Comparison of ENCODE assay signal across 20 cellular contexts in genomic region chr1:2981388-2981787, GRCh38. TPM values are rescaled to one million over a fixed set of nuclear protein-coding genes. Genes with fewer than 3 reads are reported as not detected.
"Had no signal": no experiment of that assay in that cellular context is flagged by ENCODE, and none has a peak within 500 bp of the region (broad histone marks: within the 10 kb centered on the region; RNA-seq: fewer than 3 reads in every experiment).

No MANE protein-coding gene starts in this region.

- H3K4me3 Mint-ChIP-seq: activated CD4-positive, alpha-beta memory T cell treated with anti-CD3 and anti-CD28 coated beads, Interleukin-2, amount 10 ng/mL, durations not matched to agents 7 days and 5 days; activated CD8-positive, alpha-beta memory T cell treated with anti-CD3 and anti-CD28 coated beads, Interleukin-2, amount 10 ng/mL, durations not matched to agents 7 days and 5 days; activated naive CD8-positive, alpha-beta T cell; effector memory CD8-positive, alpha-beta T cell; nephron had no signal

- H3K27me3 ChIP-seq: cardiac muscle cell had no signal

- H3K9me3 ChIP-seq: esophagus squamous epithelium, lower lobe of right lung, suprapubic skin had no signal

- H3K27ac ChIP-seq: cardiac muscle cell, esophagus squamous epithelium, lower lobe of right lung, suprapubic skin had no signal

- H3K4me3 ChIP-seq: cardiac muscle cell, esophagus squamous epithelium, lower lobe of right lung, suprapubic skin had no signal

- H3K27ac Mint-ChIP-seq: activated CD4-positive, alpha-beta memory T cell treated with anti-CD3 and anti-CD28 coated beads, Interleukin-2, amount 10 ng/mL, durations not matched to agents 7 days and 5 days; activated CD8-positive, alpha-beta memory T cell treated with anti-CD3 and anti-CD28 coated beads, Interleukin-2, amount 10 ng/mL, durations not matched to agents 7 days and 5 days; activated naive CD8-positive, alpha-beta T cell; activated T-helper 2 cell treated with anti-CD3 and anti-CD28 coated beads, Interferon-gamma antibody, Interleukin-2, Interleukin-4, amounts not matched to agents 10 μg/mL and 5 μg/mL and 100 μg/mL, durations not matched to agents 14 hours and 24 hours and 36 hours; effector memory CD8-positive, alpha-beta T cell; nephron had no signal

- H3K36me3 Mint-ChIP-seq: activated CD8-positive, alpha-beta memory T cell treated with anti-CD3 and anti-CD28 coated beads, Interleukin-2, amount 10 ng/mL, durations not matched to agents 7 days and 5 days; activated naive CD8-positive, alpha-beta T cell had no signal

- ATAC-seq: activated CD8-positive, alpha-beta memory T cell treated with anti-CD3 and anti-CD28 coated beads, Interleukin-2, amount 10 ng/mL, durations not matched to agents 7 days and 5 days; effector memory CD8-positive, alpha-beta T cell; left colon; lower lobe of right lung had no signal

- H3K27me3 Mint-ChIP-seq: activated CD4-positive, alpha-beta memory T cell treated with anti-CD3 and anti-CD28 coated beads, Interleukin-2, amount 10 ng/mL, durations not matched to agents 7 days and 5 days; activated CD8-positive, alpha-beta memory T cell treated with anti-CD3 and anti-CD28 coated beads, Interleukin-2, amount 10 ng/mL, durations not matched to agents 7 days and 5 days; activated naive CD8-positive, alpha-beta T cell; effector memory CD8-positive, alpha-beta T cell had no signal

- H3K9me3 Mint-ChIP-seq: activated CD4-positive, alpha-beta memory T cell treated with anti-CD3 and anti-CD28 coated beads, Interleukin-2, amount 10 ng/mL, durations not matched to agents 7 days and 5 days; activated T-helper 2 cell treated with anti-CD3 and anti-CD28 coated beads, Interferon-gamma antibody, Interleukin-2, Interleukin-4, amounts not matched to agents 10 μg/mL and 5 μg/mL and 100 μg/mL, durations not matched to agents 14 hours and 24 hours and 36 hours; effector memory CD8-positive, alpha-beta T cell had no signal

- H3K4me1 Mint-ChIP-seq: activated CD4-positive, alpha-beta memory T cell treated with anti-CD3 and anti-CD28 coated beads, Interleukin-2, amount 10 ng/mL, durations not matched to agents 7 days and 5 days; activated CD8-positive, alpha-beta memory T cell treated with anti-CD3 and anti-CD28 coated beads, Interleukin-2, amount 10 ng/mL, durations not matched to agents 7 days and 5 days had no signal

- H3K4me1 ChIP-seq: esophagus squamous epithelium, lower lobe of right lung, suprapubic skin had no signal

- H3K36me3 ChIP-seq: cardiac muscle cell, esophagus squamous epithelium, lower lobe of right lung, suprapubic skin had no signal

- DNase-seq: activated CD4-positive, alpha-beta memory T cell treated with anti-CD3 and anti-CD28 coated beads, Interleukin-2, amount 10 ng/mL, durations not matched to agents 7 days and 5 days; activated CD4-positive, alpha-beta T cell treated with anti-CD3 and anti-CD28 coated beads for 48 hours; activated CD8-positive, alpha-beta memory T cell treated with anti-CD3 and anti-CD28 coated beads, Interleukin-2, amount 10 ng/mL, durations not matched to agents 7 days and 5 days; amniotic stem cell; effector memory CD8-positive, alpha-beta T cell; esophagus squamous epithelium; lower lobe of right lung; stimulated activated naive CD4-positive, alpha-beta T cell treated with Interleukin-2 at 50 U/mL for 16 hours; SW 1271; trophoblast cell had no signal

RNA-seq across cellular contexts. Expression of gene ACTRT2, which starts 39.9 kb away (rescaled TPM):
- total RNA-seq: activated CD4-positive, alpha-beta memory T cell treated with anti-CD3 and anti-CD28 coated beads, Interleukin-2, amount 10 ng/mL, durations not matched to agents 7 days and 5 days; activated CD8-positive, alpha-beta memory T cell treated with anti-CD3 and anti-CD28 coated beads, Interleukin-2, amount 10 ng/mL, durations not matched to agents 7 days and 5 days; activated T-helper 2 cell treated with anti-CD3 and anti-CD28 coated beads, Interferon-gamma antibody, Interleukin-2, Interleukin-4, amounts not matched to agents 10 μg/mL and 5 μg/mL and 100 μg/mL, durations not matched to agents 14 hours and 24 hours and 36 hours; cardiac muscle cell; dermis microvascular lymphatic vessel endothelial cell; esophagus squamous epithelium; left colon; lower lobe of right lung; renal cortical epithelial cell; SK-MEL-5; suprapubic skin; T-helper 2 cell treated with Interferon-gamma antibody and Interleukin-4, amounts not matched to agents 100 ng/mL and 5 ng/mL, for 36 hours had no signal
- polyA plus RNA-seq: cardiac muscle cell had no signal
